In genomic region chr11:122163420-122163819, GRCh38 we compare ENCODE assay signal across 25 cellular contexts. TPM values are rescaled to one million over a fixed set of nuclear protein-coding genes. Genes with fewer than 3 reads are reported as not detected.
DNase-seq lines count a peak whose midpoint lies in the region; ATAC-seq and TF ChIP-seq lines count a peak whose summit lies in the region.
"Had no signal": no experiment of that assay in that cellular context is flagged by ENCODE, and none has a peak within 500 bp of the region (broad histone marks: within the 10 kb centered on the region; RNA-seq: fewer than 3 reads in every experiment).

No MANE protein-coding gene starts in this region.

- H3K36me3 ChIP-seq in GM23338 (ENCODE audit: insufficient read depth) = no peaks in the 10 kb centered on the region
- H3K36me3 ChIP-seq: esophagus squamous epithelium, heart left ventricle, suprapubic skin had no signal

- TF ChIP-seq CTCF in osteocyte (IDR thresholded peaks at IDR 0.05) (no peak), GM23338 (conservative IDR thresholded peaks at IDR 0.05; ENCODE audit: low read depth in 2 of 2) (no peak), GM10248 (IDR thresholded peaks at IDR 0.05; ENCODE audit: control extremely low read depth, extremely low read depth, low read depth, missing control alignments) (no peak)
- TF ChIP-seq CTCF in activated CD8-positive, alpha-beta T cell treated with anti-CD3 and anti-CD28 coated beads for 36 hours (IDR thresholded peaks at IDR 0.05) = no peak

- H3K27ac ChIP-seq in epithelial cell of prostate = peak overlapping the region; percentile 86
- no peak overlapping the region for H3K27ac ChIP-seq in GM23338 (ENCODE audit: low read depth)
- H3K27ac ChIP-seq: esophagus squamous epithelium, heart left ventricle, suprapubic skin had no signal

- no peak overlapping the region for H3K4me2 ChIP-seq in GM23338

- H3K36me3 Mint-ChIP-seq in osteocyte (ENCODE audit: unreplicated experiment) (no peaks in the 10 kb centered on the region), GM23338 (ENCODE audit: low read depth) (no peaks in the 10 kb centered on the region)
- H3K36me3 Mint-ChIP-seq in activated CD8-positive, alpha-beta T cell treated with anti-CD3 and anti-CD28 coated beads for 36 hours (ENCODE audit: low read depth) = no peaks in the 10 kb centered on the region
- H3K36me3 Mint-ChIP-seq: activated naive CD4-positive, alpha-beta T cell treated with anti-CD3 and anti-CD28 coated beads, Interleukin-2, amount 50 U/mL, for 24 hours; immature natural killer cell had no signal

- no peaks in the 10 kb centered on the region for H3K9me2 ChIP-seq in GM23338 (ENCODE audit: insufficient read depth)

- H3K4me1 Mint-ChIP-seq in osteocyte (ENCODE audit: unreplicated experiment) (peaks cover 82% of the 10 kb centered on the region), GM23338 (peaks cover 27% of the 10 kb centered on the region)
- no peaks in the 10 kb centered on the region for H3K4me1 Mint-ChIP-seq in activated CD8-positive, alpha-beta T cell treated with anti-CD3 and anti-CD28 coated beads for 36 hours (ENCODE audit: low read depth)
- H3K4me1 Mint-ChIP-seq: activated naive CD4-positive, alpha-beta T cell treated with anti-CD3 and anti-CD28 coated beads, Interleukin-2, amount 50 U/mL, for 24 hours had no signal

- POLR2A ChIA-PET in activated CD8-positive, alpha-beta T cell treated with anti-CD3 and anti-CD28 coated beads for 36 hours (lab: Charles Lee) = no interaction called here
- POLR2A ChIA-PET in GM10248 (lab: Yijun Ruan, JAX) = no interaction called here

- ATAC-seq in GM23338 = no peak
- ATAC-seq in activated CD8-positive, alpha-beta T cell treated with anti-CD3 and anti-CD28 coated beads for 36 hours = no peak
- ATAC-seq: activated T-cell treated with anti-CD3 and anti-CD28 coated beads, Interleukin-2, amount 50 U/mL, for 72 hours; effector memory CD8-positive, alpha-beta T cell; heart left ventricle had no signal

- DNase-seq in AG20443 (ENCODE audit: low spot score) = peak; percentile 62
- peak; percentile 79 for DNase-seq in M059J (ENCODE audit: low read depth)
- DNase-seq in epithelial cell of prostate (ENCODE audit: low read depth, low spot score) = no peak
- DNase-seq in osteocyte (ENCODE audit: extremely low spot score, unreplicated experiment) = no peak
- DNase-seq in GM23338 (ENCODE audit: low spot score) = no peak
- no peak for DNase-seq in CD1c-positive myeloid dendritic cell (ENCODE audit: extremely low spot score)
- no peak for DNase-seq in activated CD8-positive, alpha-beta T cell treated with anti-CD3 and anti-CD28 coated beads for 36 hours
- no peak for DNase-seq in GM10248 (ENCODE audit: extremely low spot score)
- DNase-seq: activated CD4-positive, alpha-beta T cell treated with anti-CD3 and anti-CD28 coated beads for 1 hour; activated T-cell treated with anti-CD3 and anti-CD28 coated beads, Interleukin-2, amount 50 U/mL, for 72 hours; AML-193; DMS79 treated with DMSO at 0.1 percent for 48 hours; effector memory CD8-positive, alpha-beta T cell; esophagus squamous epithelium; H7; heart left ventricle; immature natural killer cell; Karpas-422; NCI-H1105; NCI-H2081 had no signal

- CTCF ChIA-PET in activated CD8-positive, alpha-beta T cell treated with anti-CD3 and anti-CD28 coated beads for 36 hours (lab: Charles Lee) = interaction anchor here (1.0 kb wide), 1 partner anchor 18 kb away, joined by 3 read pairs; no protein-coding TSS in a partner anchor
- CTCF ChIA-PET in GM10248 (lab: Yijun Ruan, JAX) = interaction anchor here (1.1 kb wide), 1 partner anchor 50 kb away, joined by 3 read pairs; no protein-coding TSS in a partner anchor

- H3K9me3 Mint-ChIP-seq in osteocyte (ENCODE audit: unreplicated experiment) (no peaks in the 10 kb centered on the region), GM23338 (no peaks in the 10 kb centered on the region)
- no peaks in the 10 kb centered on the region for H3K9me3 Mint-ChIP-seq in activated CD8-positive, alpha-beta T cell treated with anti-CD3 and anti-CD28 coated beads for 36 hours
- H3K9me3 Mint-ChIP-seq: activated naive CD4-positive, alpha-beta T cell treated with anti-CD3 and anti-CD28 coated beads, Interleukin-2, amount 50 U/mL, for 24 hours; activated T-cell treated with anti-CD3 and anti-CD28 coated beads, Interleukin-2, amount 50 U/mL, for 72 hours; effector memory CD8-positive, alpha-beta T cell had no signal

- H3K4me3 ChIP-seq in GM23338 = no peak overlapping the region
- H3K4me3 ChIP-seq: esophagus squamous epithelium, heart left ventricle, suprapubic skin had no signal

- no peak overlapping the region for H3K4me3 Mint-ChIP-seq in osteocyte (ENCODE audit: unreplicated experiment)
- H3K4me3 Mint-ChIP-seq in GM23338 = no peak overlapping the region
- H3K4me3 Mint-ChIP-seq in activated CD8-positive, alpha-beta T cell treated with anti-CD3 and anti-CD28 coated beads for 36 hours = no peak overlapping the region
- H3K4me3 Mint-ChIP-seq: activated naive CD4-positive, alpha-beta T cell treated with anti-CD3 and anti-CD28 coated beads, Interleukin-2, amount 50 U/mL, for 24 hours; activated T-cell treated with anti-CD3 and anti-CD28 coated beads, Interleukin-2, amount 50 U/mL, for 72 hours; effector memory CD8-positive, alpha-beta T cell; immature natural killer cell had no signal

- intact Hi-C loops in activated CD8-positive, alpha-beta T cell treated with anti-CD3 and anti-CD28 coated beads for 36 hours (cut with micrococcal nuclease) = no loop called here

- no peaks in the 10 kb centered on the region for H3K27me3 ChIP-seq in GM23338 (ENCODE audit: insufficient read depth)
- H3K27me3 ChIP-seq: esophagus squamous epithelium, heart left ventricle, suprapubic skin had no signal

- H3K27ac Mint-ChIP-seq in osteocyte (ENCODE audit: unreplicated experiment) = peak overlapping the region; percentile 1
- no peak overlapping the region for H3K27ac Mint-ChIP-seq in GM23338
- H3K27ac Mint-ChIP-seq in activated CD8-positive, alpha-beta T cell treated with anti-CD3 and anti-CD28 coated beads for 36 hours = no peak overlapping the region
- H3K27ac Mint-ChIP-seq: activated naive CD4-positive, alpha-beta T cell treated with anti-CD3 and anti-CD28 coated beads, Interleukin-2, amount 50 U/mL, for 24 hours; activated T-cell treated with anti-CD3 and anti-CD28 coated beads, Interleukin-2, amount 50 U/mL, for 72 hours; effector memory CD8-positive, alpha-beta T cell; immature natural killer cell had no signal

- H3K27me3 Mint-ChIP-seq in osteocyte (ENCODE audit: unreplicated experiment) (no peaks in the 10 kb centered on the region), GM23338 (ENCODE audit: insufficient read depth, low read depth, poor library complexity) (peaks cover 3% of the 10 kb centered on the region)
- H3K27me3 Mint-ChIP-seq in activated CD8-positive, alpha-beta T cell treated with anti-CD3 and anti-CD28 coated beads for 36 hours = peaks cover 4% of the 10 kb centered on the region

- H3K4me1 ChIP-seq in GM23338 (ENCODE audit: insufficient read depth) = peaks cover 32% of the 10 kb centered on the region

- no peak overlapping the region for H2AFZ ChIP-seq in GM23338

- H4K20me1 ChIP-seq in GM23338 (replicated peaks; ENCODE audit: insufficient read depth) = no peaks in the 10 kb centered on the region

- no peaks in the 10 kb centered on the region for H3F3A ChIP-seq in GM23338 (replicated peaks; ENCODE audit: low read depth)

- no peaks in the 10 kb centered on the region for H3K79me2 ChIP-seq in GM23338 (replicated peaks; ENCODE audit: insufficient read depth)

TF ChIP-seq in GM23338, 12 proteins besides CTCF, POLR2A, EP300 and RAD21:
- TF ChIP-seq ETS1 (IDR thresholded peaks at IDR 0.05) (no peak), NANOG (IDR thresholded peaks at IDR 0.05; ENCODE audit: borderline replicate concordance) (no peak), CREB1 (CRISPR knock-in tag; IDR thresholded peaks at IDR 0.05; ENCODE audit: low read depth) (no peak)
- TF ChIP-seq, protein P1, sequence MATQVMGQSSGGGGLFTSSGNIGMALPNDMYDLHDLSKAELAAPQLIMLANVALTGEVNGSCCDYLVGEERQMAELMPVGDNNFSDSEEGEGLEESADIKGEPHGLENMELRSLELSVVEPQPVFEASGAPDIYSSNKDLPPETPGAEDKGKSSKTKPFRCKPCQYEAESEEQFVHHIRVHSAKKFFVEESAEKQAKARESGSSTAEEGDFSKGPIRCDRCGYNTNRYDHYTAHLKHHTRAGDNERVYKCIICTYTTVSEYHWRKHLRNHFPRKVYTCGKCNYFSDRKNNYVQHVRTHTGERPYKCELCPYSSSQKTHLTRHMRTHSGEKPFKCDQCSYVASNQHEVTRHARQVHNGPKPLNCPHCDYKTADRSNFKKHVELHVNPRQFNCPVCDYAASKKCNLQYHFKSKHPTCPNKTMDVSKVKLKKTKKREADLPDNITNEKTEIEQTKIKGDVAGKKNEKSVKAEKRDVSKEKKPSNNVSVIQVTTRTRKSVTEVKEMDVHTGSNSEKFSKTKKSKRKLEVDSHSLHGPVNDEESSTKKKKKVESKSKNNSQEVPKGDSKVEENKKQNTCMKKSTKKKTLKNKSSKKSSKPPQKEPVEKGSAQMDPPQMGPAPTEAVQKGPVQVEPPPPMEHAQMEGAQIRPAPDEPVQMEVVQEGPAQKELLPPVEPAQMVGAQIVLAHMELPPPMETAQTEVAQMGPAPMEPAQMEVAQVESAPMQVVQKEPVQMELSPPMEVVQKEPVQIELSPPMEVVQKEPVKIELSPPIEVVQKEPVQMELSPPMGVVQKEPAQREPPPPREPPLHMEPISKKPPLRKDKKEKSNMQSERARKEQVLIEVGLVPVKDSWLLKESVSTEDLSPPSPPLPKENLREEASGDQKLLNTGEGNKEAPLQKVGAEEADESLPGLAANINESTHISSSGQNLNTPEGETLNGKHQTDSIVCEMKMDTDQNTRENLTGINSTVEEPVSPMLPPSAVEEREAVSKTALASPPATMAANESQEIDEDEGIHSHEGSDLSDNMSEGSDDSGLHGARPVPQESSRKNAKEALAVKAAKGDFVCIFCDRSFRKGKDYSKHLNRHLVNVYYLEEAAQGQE (IDR thresholded peaks at IDR 0.05; ENCODE audit: unreplicated experiment) = no peak

RNA-seq across cellular contexts. Expression of gene BLID, which starts 47.4 kb away (rescaled TPM):
- 0.39 and 0.74 TPM in 2 replicates for total RNA-seq in M059J (2014; rRNA removed; shearing (Covaris generic))
- total RNA-seq in osteocyte = 1.0 and 1.4 TPM in 2 replicates
- not detected in 2 replicates for total RNA-seq in GM23338 (2014; rRNA removed; shearing (Covaris generic))
- not detected in 2 replicates for polyA plus RNA-seq in GM23338 (2016; fragmentation: Nextera tagmentation; extraction: Ambion mirVana)
- not detected for total RNA-seq in activated CD8-positive, alpha-beta T cell treated with anti-CD3 and anti-CD28 coated beads for 36 hours
- total RNA-seq: activated CD8-positive, alpha-beta memory T cell treated with anti-CD3 and anti-CD28 coated beads for 36 hours; activated T-cell treated with anti-CD3 and anti-CD28 coated beads, Interleukin-2, amount 50 U/mL, for 72 hours; esophagus squamous epithelium; H7; heart left ventricle; NCI-H460; renal cortical epithelial cell; suprapubic skin had no signal
- polyA plus RNA-seq: heart left ventricle, immature natural killer cell had no signal

Comparison
In these comparisons a context has a peak if more than half of its experiments do, and no peak if none do; other contexts are left out.
1. DNase-seq: peak in AG20443 (single experiment) and M059J (single experiment); none in epithelial cell of prostate (single experiment), osteocyte (single experiment), GM23338 (single experiment), CD1c-positive myeloid dendritic cell (single experiment), activated CD8-positive, alpha-beta T cell treated with anti-CD3 and anti-CD28 coated beads for 36 hours (single experiment) and GM10248 (single experiment).